ENCODE assay signal across 7 cellular contexts in genomic region chr16:30977502-30977901, GRCh38. TPM values are rescaled to one million over a fixed set of nuclear protein-coding genes. Genes with fewer than 3 reads are reported as not detected.
DNase-seq lines count a peak whose midpoint lies in the region; ATAC-seq and TF ChIP-seq lines count a peak whose summit lies in the region.
"Had no signal": no experiment of that assay in that cellular context is flagged by ENCODE, and none has a peak within 500 bp of the region (broad histone marks: within the 10 kb centered on the region; RNA-seq: fewer than 3 reads in every experiment).

No MANE protein-coding gene starts in this region.

- H4K20me1 ChIP-seq in DND-41 (ENCODE audit: insufficient read depth, low read length) = peaks cover 14% of the 10 kb centered on the region

- H3K4me2 ChIP-seq in DND-41 (ENCODE audit: insufficient read depth, low read length) = no peak overlapping the region

- no peak overlapping the region for H3K27ac ChIP-seq in DND-41 (ENCODE audit: low read length)

- H3K79me2 ChIP-seq in DND-41 (ENCODE audit: insufficient read depth, low read length) = no peaks in the 10 kb centered on the region

- H3K4me3 ChIP-seq in DND-41 (ENCODE audit: low read depth in 1 of 2, low read length in 2 of 2) (no peak overlapping the region), fibroblast of villous mesenchyme (ENCODE audit: low read depth, low read length) (no peak overlapping the region)

- H2AFZ ChIP-seq in DND-41 (ENCODE audit: low read depth, low read length) = no peak overlapping the region

- no peaks in the 10 kb centered on the region for H3K27me3 ChIP-seq in DND-41 (ENCODE audit: insufficient read depth, low read length, poor library complexity)

- DNase-seq in DND-41 (peak; percentile 33), NCI-H69 (lab: John Stamatoyannopoulos, UW) (peak; percentile 43), fibroblast of villous mesenchyme (ENCODE audit: low read depth) (no peak), NCI-H1417 (lab: John Stamatoyannopoulos, UW) (no peak), NCI-H2081 treated with DMSO at 0.1 percent for 48 hours (lab: John Stamatoyannopoulos, UW) (no peak)
- DNase-seq: amniotic stem cell had no signal

- H3K4me1 ChIP-seq in DND-41 (ENCODE audit: insufficient read depth, low read length) = no peaks in the 10 kb centered on the region

- TF ChIP-seq CTCF in DND-41 (IDR thresholded peaks at IDR 0.05; ENCODE audit: borderline replicate concordance, extremely low read depth, low read length, poor library complexity, severe bottlenecking) (peak; percentile 65), fibroblast of villous mesenchyme (IDR thresholded peaks at IDR 0.05; ENCODE audit: insufficient read depth, low read depth, low read length) (peak; percentile 36)

- peaks cover 93% of the 10 kb centered on the region for H3K36me3 ChIP-seq in DND-41 (ENCODE audit: insufficient read depth, low read length)

- H3K9ac ChIP-seq in DND-41 (ENCODE audit: low read depth, low read length) = no peak overlapping the region

- ATAC-seq in DND-41 (ENCODE audit: insufficient read depth, low read depth) (no peak; the same call in 2 of the 3 replicates), HG03025 (IDR thresholded peaks at IDR 0.05; ENCODE audit: low FRiP score, unreplicated experiment) (no peak)

- H3K9me3 ChIP-seq in DND-41 (ENCODE audit: insufficient read depth, low read length, severe bottlenecking) = no peaks in the 10 kb centered on the region

RNA-seq across cellular contexts. Expression of gene HSD3B7, which starts 7.5 kb away (rescaled TPM):
- 24.8 and 26.8 TPM in 2 replicates for total RNA-seq in fibroblast of villous mesenchyme

RNA-seq across cellular contexts. Expression of gene SETD1A, which starts 19.9 kb away (rescaled TPM):
- 3.5 and 8.1 TPM in 2 replicates for total RNA-seq in fibroblast of villous mesenchyme

RNA-seq across cellular contexts. Expression of gene ORAI3, which starts 28.6 kb away (rescaled TPM):
- 43.6 and 45.7 TPM in 2 replicates for total RNA-seq in fibroblast of villous mesenchyme

RNA-seq across cellular contexts. Expression of gene STX1B, which starts 32.9 kb away (rescaled TPM):
- 2.2 and 2.6 TPM in 2 replicates for total RNA-seq in fibroblast of villous mesenchyme

RNA-seq across cellular contexts. Expression of gene FBXL19, which starts 54.1 kb away (rescaled TPM):
- 26.8 and 29.3 TPM in 2 replicates for total RNA-seq in fibroblast of villous mesenchyme

Comparison
In these comparisons a context has a peak if more than half of its experiments do, and no peak if none do; other contexts are left out.
1. DNase-seq: peak in DND-41 (single experiment) and NCI-H69 (single experiment); none in fibroblast of villous mesenchyme (single experiment), NCI-H1417 (0 of 3) and NCI-H2081 treated with DMSO at 0.1 percent for 48 hours (single experiment).